Comparison of ENCODE assay signal across 12 cellular contexts in the genomic region with DNA sequence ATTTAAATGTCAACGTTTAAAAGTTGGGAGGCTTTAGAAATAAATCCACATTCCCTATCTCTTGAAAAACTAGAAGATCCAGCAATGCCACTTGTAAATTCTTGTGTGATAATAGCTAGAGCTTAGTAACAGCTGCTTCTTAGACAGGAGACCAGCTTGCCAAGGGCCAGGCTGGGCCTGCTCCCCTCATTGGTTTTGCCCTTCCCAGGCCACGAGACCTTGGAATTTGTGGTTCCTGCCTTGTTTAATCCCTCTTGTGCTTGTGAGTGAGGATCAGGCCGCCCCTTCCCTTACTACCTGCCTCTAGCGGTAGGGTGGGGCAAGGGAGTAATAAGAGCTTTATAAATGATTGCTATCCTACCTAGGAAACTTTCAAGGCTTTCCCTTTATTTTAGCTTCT.
A peak's percentile ranks its signal among the peaks of the same experiment; 100 is the strongest.
DNase-seq lines count a peak whose midpoint lies in the region; ATAC-seq, FAIRE-seq and TF ChIP-seq lines count a peak whose summit lies in the region.
"Had no signal": no experiment of that assay in that cellular context is flagged by ENCODE, and none has a peak within 500 bp of the region (broad histone marks: within the 10 kb centered on the region; RNA-seq: fewer than 3 reads in every experiment).

No MANE protein-coding gene starts in this region.

- no peaks in the 10 kb centered on the region for H3F3A ChIP-seq in GM23338 (replicated peaks; ENCODE audit: low read depth)

- H3K4me1 ChIP-seq in GM23338 (ENCODE audit: insufficient read depth) (peaks cover 5% of the 10 kb centered on the region; the same call in 1 of the 2 replicates), spleen (peaks cover 0 to 28% (median 12%) of the 10 kb centered on the region in 6 donors), BE2C (no peaks in the 10 kb centered on the region)

- in situ Hi-C loops in astrocyte of the spinal cord (cut with HindIII; ENCODE audit: low sequenced_read_pairs) = no loop called here

- H2AFZ ChIP-seq in GM23338 = no peak overlapping the region

- H3K4me1 Mint-ChIP-seq in GM23338 = peaks cover 11% of the 10 kb centered on the region

- intact Hi-C loops in spleen (cut with DNase I; ENCODE audit: low total_unique reads) = loop anchor here (10.0 kb wide), 1 partner anchor 599 kb away; no protein-coding TSS in a partner anchor

- H3K36me3 ChIP-seq in GM23338 (ENCODE audit: insufficient read depth) = no peaks in the 10 kb centered on the region
- peaks cover 9 to 100% (median 67%) of the 10 kb centered on the region in 6 donors for H3K36me3 ChIP-seq in spleen
- no peaks in the 10 kb centered on the region for H3K36me3 ChIP-seq in BE2C

- no peak overlapping the region for H3K27ac ChIP-seq in GM23338 (ENCODE audit: low read depth)
- peak overlapping the region in 5 of 8 donors; percentile 12 to 74 (median 66) for H3K27ac ChIP-seq in spleen

- WGBS in spleen, 5 donors = 71 to 86% (median 83%) methylated on average over 4 of the region's 4 CpGs

- no peaks in the 10 kb centered on the region for H4K20me1 ChIP-seq in GM23338 (replicated peaks; ENCODE audit: insufficient read depth)

- H3K27me3 ChIP-seq in GM23338 (ENCODE audit: insufficient read depth) (no peaks in the 10 kb centered on the region), spleen (replicated peaks in 1 of 7) (no peaks in the 10 kb centered on the region), BE2C (no peaks in the 10 kb centered on the region)

- no peaks in the 10 kb centered on the region for H3K36me3 Mint-ChIP-seq in GM23338 (ENCODE audit: low read depth)

- no peak overlapping the region for H3K27ac Mint-ChIP-seq in GM23338

- TF ChIP-seq CTCF in GM23338 (conservative IDR thresholded peaks at IDR 0.05; ENCODE audit: low read depth in 2 of 2) (peak; percentile 25 to 26; a peak in 2 of 4 replicates), astrocyte of the spinal cord (IDR thresholded peaks at IDR 0.05; ENCODE audit: low read depth, low read length) (no peak), spleen (IDR thresholded peaks at IDR 0.05 in 8 of 11, conservative IDR thresholded peaks at IDR 0.05 in 3 of 11) (no peak), BE2C (IDR thresholded peaks at IDR 0.05; ENCODE audit: low read depth, low read length) (no peak)

- TF ChIP-seq POLR2A in spleen (IDR thresholded peaks at IDR 0.05) = no peak
- TF ChIP-seq POLR2A in H54 (IDR thresholded peaks at IDR 0.05; ENCODE audit: low read depth, low read length) = no peak

- no peaks in the 10 kb centered on the region for H3K9me3 ChIP-seq in spleen
- no peaks in the 10 kb centered on the region for H3K9me3 ChIP-seq in BE2C
- H3K9me3 ChIP-seq: Caco-2 had no signal

- DNase-seq in GM23338 (ENCODE audit: low spot score) = peak; percentile 66
- DNase-seq in astrocyte of the spinal cord (ENCODE audit: low read depth, low spot score) = peak; percentile 11
- DNase-seq in iris pigment epithelial cell (ENCODE audit: low read depth) = peak; percentile 44
- no peak for DNase-seq in spleen
- DNase-seq in BE2C = no peak
- no peak for DNase-seq in NCI-H2081 (lab: John Stamatoyannopoulos, UW)
- DNase-seq in H54 (ENCODE audit: insufficient read length, low spot score) = no peak
- DNase-seq: anterior cingulate cortex; Caco-2; stimulated activated CD4-positive, alpha-beta T cell treated with anti-CD3 and anti-CD28 coated beads, Interleukin-2, amount 100 ng/mL, for 24 hours had no signal

- H3K4me3 Mint-ChIP-seq in GM23338 = no peak overlapping the region

- ATAC-seq in GM23338 = peak; percentile 92
- no peak for ATAC-seq in HG03108 (IDR thresholded peaks at IDR 0.05; ENCODE audit: unreplicated experiment)

- H3K4me3 ChIP-seq in GM23338 (no peak overlapping the region), astrocyte of the spinal cord (ENCODE audit: low read depth, low read length) (no peak overlapping the region), spleen (no peak overlapping the region), BE2C (ENCODE audit: low read depth, low read length) (no peak overlapping the region)

- H3K9me3 Mint-ChIP-seq in GM23338 = no peaks in the 10 kb centered on the region

- H3K27me3 Mint-ChIP-seq in GM23338 (ENCODE audit: insufficient read depth, low read depth, poor library complexity) = no peaks in the 10 kb centered on the region

- FAIRE-seq in H54 (lab: Jason Lieb, UNC) = no peak
- FAIRE-seq: GM18507 had no signal

- no peaks in the 10 kb centered on the region for H3K9me2 ChIP-seq in GM23338 (ENCODE audit: insufficient read depth)

- H3K4me2 ChIP-seq in GM23338 = no peak overlapping the region

- no peaks in the 10 kb centered on the region for H3K79me2 ChIP-seq in GM23338 (replicated peaks; ENCODE audit: insufficient read depth)

TF ChIP-seq in GM23338, 12 proteins besides CTCF, POLR2A, EP300 and RAD21 (continues in another document):
- TF ChIP-seq EZH2phosphoT487 (IDR thresholded peaks at IDR 0.05; ENCODE audit: unreplicated experiment) = no peak
- TF ChIP-seq EZH2 (IDR thresholded peaks at IDR 0.05; ENCODE audit: low read depth, unreplicated experiment) = no peak
- TF ChIP-seq, protein P1, sequence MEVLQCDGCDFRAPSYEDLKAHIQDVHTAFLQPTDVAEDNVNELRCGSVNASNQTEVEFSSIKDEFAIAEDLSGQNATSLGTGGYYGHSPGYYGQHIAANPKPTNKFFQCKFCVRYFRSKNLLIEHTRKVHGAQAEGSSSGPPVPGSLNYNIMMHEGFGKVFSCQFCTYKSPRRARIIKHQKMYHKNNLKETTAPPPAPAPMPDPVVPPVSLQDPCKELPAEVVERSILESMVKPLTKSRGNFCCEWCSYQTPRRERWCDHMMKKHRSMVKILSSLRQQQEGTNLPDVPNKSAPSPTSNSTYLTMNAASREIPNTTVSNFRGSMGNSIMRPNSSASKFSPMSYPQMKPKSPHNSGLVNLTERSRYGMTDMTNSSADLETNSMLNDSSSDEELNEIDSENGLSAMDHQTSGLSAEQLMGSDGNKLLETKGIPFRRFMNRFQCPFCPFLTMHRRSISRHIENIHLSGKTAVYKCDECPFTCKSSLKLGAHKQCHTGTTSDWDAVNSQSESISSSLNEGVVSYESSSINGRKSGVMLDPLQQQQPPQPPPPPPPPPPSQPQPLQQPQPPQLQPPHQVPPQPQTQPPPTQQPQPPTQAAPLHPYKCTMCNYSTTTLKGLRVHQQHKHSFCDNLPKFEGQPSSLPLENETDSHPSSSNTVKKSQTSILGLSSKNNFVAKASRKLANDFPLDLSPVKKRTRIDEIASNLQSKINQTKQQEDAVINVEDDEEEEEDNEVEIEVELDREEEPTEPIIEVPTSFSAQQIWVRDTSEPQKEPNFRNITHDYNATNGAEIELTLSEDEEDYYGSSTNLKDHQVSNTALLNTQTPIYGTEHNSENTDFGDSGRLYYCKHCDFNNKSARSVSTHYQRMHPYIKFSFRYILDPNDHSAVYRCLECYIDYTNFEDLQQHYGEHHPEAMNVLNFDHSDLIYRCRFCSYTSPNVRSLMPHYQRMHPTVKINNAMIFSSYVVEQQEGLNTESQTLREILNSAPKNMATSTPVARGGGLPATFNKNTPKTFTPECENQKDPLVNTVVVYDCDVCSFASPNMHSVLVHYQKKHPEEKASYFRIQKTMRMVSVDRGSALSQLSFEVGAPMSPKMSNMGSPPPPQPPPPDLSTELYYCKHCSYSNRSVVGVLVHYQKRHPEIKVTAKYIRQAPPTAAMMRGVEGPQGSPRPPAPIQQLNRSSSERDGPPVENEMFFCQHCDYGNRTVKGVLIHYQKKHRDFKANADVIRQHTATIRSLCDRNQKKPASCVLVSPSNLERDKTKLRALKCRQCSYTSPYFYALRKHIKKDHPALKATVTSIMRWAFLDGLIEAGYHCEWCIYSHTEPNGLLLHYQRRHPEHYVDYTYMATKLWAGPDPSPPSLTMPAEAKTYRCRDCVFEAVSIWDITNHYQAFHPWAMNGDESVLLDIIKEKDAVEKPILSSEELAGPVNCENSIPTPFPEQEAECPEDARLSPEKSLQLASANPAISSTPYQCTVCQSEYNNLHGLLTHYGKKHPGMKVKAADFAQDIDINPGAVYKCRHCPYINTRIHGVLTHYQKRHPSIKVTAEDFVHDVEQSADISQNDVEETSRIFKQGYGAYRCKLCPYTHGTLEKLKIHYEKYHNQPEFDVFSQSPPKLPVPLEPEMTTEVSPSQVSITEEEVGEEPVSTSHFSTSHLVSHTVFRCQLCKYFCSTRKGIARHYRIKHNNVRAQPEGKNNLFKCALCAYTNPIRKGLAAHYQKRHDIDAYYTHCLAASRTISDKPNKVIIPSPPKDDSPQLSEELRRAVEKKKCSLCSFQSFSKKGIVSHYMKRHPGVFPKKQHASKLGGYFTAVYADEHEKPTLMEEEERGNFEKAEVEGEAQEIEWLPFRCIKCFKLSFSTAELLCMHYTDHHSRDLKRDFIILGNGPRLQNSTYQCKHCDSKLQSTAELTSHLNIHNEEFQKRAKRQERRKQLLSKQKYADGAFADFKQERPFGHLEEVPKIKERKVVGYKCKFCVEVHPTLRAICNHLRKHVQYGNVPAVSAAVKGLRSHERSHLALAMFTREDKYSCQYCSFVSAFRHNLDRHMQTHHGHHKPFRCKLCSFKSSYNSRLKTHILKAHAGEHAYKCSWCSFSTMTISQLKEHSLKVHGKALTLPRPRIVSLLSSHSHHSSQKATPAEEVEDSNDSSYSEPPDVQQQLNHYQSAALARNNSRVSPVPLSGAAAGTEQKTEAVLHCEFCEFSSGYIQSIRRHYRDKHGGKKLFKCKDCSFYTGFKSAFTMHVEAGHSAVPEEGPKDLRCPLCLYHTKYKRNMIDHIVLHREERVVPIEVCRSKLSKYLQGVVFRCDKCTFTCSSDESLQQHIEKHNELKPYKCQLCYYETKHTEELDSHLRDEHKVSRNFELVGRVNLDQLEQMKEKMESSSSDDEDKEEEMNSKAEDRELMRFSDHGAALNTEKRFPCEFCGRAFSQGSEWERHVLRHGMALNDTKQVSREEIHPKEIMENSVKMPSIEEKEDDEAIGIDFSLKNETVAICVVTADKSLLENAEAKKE (CRISPR knock-in tag; IDR thresholded peaks at IDR 0.05) = no peak
- no peak for TF ChIP-seq POLR2AphosphoS5 (IDR thresholded peaks at IDR 0.05; ENCODE audit: low read depth)
- TF ChIP-seq CREB1 (CRISPR knock-in tag; IDR thresholded peaks at IDR 0.05; ENCODE audit: low read depth) = no peak
- TF ChIP-seq, protein P2, sequence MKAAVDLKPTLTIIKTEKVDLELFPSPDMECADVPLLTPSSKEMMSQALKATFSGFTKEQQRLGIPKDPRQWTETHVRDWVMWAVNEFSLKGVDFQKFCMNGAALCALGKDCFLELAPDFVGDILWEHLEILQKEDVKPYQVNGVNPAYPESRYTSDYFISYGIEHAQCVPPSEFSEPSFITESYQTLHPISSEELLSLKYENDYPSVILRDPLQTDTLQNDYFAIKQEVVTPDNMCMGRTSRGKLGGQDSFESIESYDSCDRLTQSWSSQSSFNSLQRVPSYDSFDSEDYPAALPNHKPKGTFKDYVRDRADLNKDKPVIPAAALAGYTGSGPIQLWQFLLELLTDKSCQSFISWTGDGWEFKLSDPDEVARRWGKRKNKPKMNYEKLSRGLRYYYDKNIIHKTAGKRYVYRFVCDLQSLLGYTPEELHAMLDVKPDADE (IDR thresholded peaks at IDR 0.05) = no peak

Comparison
In these comparisons a context has a peak if more than half of its experiments do, and no peak if none do; other contexts are left out.
1. DNase-seq: peak in GM23338 (single experiment), astrocyte of the spinal cord (single experiment) and iris pigment epithelial cell (single experiment); none in spleen (single experiment), BE2C (single experiment), NCI-H2081 (0 of 2) and H54 (single experiment).
2. CTCF ChIP-seq: peak in GM23338 (2 of 2); none in astrocyte of the spinal cord (single experiment), spleen (0 of 11) and BE2C (single experiment).